Comparison of ENCODE assay signal across 15 cellular contexts in genomic region chr2:168624028-168624427, GRCh38.
"Had no signal": no experiment of that assay in that cellular context is flagged by ENCODE, and none has a peak within 500 bp of the region (broad histone marks: within the 10 kb centered on the region; RNA-seq: fewer than 3 reads in every experiment).

No MANE protein-coding gene starts in this region.

- H3K4me3 Mint-ChIP-seq: activated CD4-positive, alpha-beta T cell treated with anti-CD3 and anti-CD28 coated beads, Interleukin-2, amount 10 ng/mL, durations not matched to agents 7 days and 5 days; activated naive CD8-positive, alpha-beta T cell treated with anti-CD3 and anti-CD28 coated beads, Interleukin-2, amount 10 ng/mL, durations not matched to agents 7 days and 5 days; activated T-cell treated with anti-CD3 and anti-CD28 coated beads, Interleukin-2, amount 50 U/mL, for 72 hours; brain; naive thymus-derived CD8-positive, alpha-beta T cell had no signal

- H3K27ac Mint-ChIP-seq: activated CD4-positive, alpha-beta T cell treated with anti-CD3 and anti-CD28 coated beads, Interleukin-2, amount 10 ng/mL, durations not matched to agents 7 days and 5 days; activated naive CD8-positive, alpha-beta T cell treated with anti-CD3 and anti-CD28 coated beads, Interleukin-2, amount 10 ng/mL, durations not matched to agents 7 days and 5 days; activated T-cell treated with anti-CD3 and anti-CD28 coated beads, Interleukin-2, amount 50 U/mL, for 72 hours; brain; naive thymus-derived CD8-positive, alpha-beta T cell had no signal

- DNase-seq: activated CD4-positive, alpha-beta T cell treated with anti-CD3 and anti-CD28 coated beads, Interleukin-2, amount 10 ng/mL, durations not matched to agents 7 days and 5 days; activated CD8-positive, alpha-beta memory T cell treated with anti-CD3 and anti-CD28 coated beads, Interleukin-2, amount 50 U/mL, for 48 hours; activated naive CD8-positive, alpha-beta T cell treated with anti-CD3 and anti-CD28 coated beads, Interleukin-2, amount 10 ng/mL, durations not matched to agents 7 days and 5 days; activated T-cell treated with anti-CD3 and anti-CD28 coated beads, Interleukin-2, amount 50 U/mL, for 72 hours; central memory CD4-positive, alpha-beta T cell; colonic mucosa; kidney; left ventricle myocardium superior; mesenchymal stem cell; naive thymus-derived CD8-positive, alpha-beta T cell; pancreas; stimulated activated CD4-positive, alpha-beta T cell treated with anti-CD3 and anti-CD28 coated beads, Interleukin-12 subunit alpha, Interleukin-12 subunit beta, amount 100 ng/mL, for 4 hours; stimulated activated CD4-positive, alpha-beta T cell treated with anti-CD3 and anti-CD28 coated beads, Interleukin-2, amount 100 ng/mL, for 24 hours; upper lobe of right lung had no signal

- H3K9me3 Mint-ChIP-seq: activated CD4-positive, alpha-beta T cell treated with anti-CD3 and anti-CD28 coated beads, Interleukin-2, amount 10 ng/mL, durations not matched to agents 7 days and 5 days; activated naive CD8-positive, alpha-beta T cell treated with anti-CD3 and anti-CD28 coated beads, Interleukin-2, amount 10 ng/mL, durations not matched to agents 7 days and 5 days; activated T-cell treated with anti-CD3 and anti-CD28 coated beads, Interleukin-2, amount 50 U/mL, for 72 hours had no signal

- ATAC-seq: activated T-cell treated with anti-CD3 and anti-CD28 coated beads, Interleukin-2, amount 50 U/mL, for 72 hours; left ventricle myocardium superior; naive thymus-derived CD8-positive, alpha-beta T cell; pancreas; upper lobe of right lung had no signal

- H3K27me3 Mint-ChIP-seq: activated CD4-positive, alpha-beta T cell treated with anti-CD3 and anti-CD28 coated beads, Interleukin-2, amount 10 ng/mL, durations not matched to agents 7 days and 5 days; activated naive CD8-positive, alpha-beta T cell treated with anti-CD3 and anti-CD28 coated beads, Interleukin-2, amount 10 ng/mL, durations not matched to agents 7 days and 5 days; brain; naive thymus-derived CD8-positive, alpha-beta T cell had no signal
